Comparison of ENCODE assay signal across 8 cellular contexts in genomic region chr10:79067241-79068202, GRCh38. TPM values are rescaled to one million over a fixed set of nuclear protein-coding genes. Genes with fewer than 3 reads are reported as not detected.
DNase-seq lines count a peak whose midpoint lies in the region; ATAC-seq and TF ChIP-seq lines count a peak whose summit lies in the region.

No MANE protein-coding gene starts in this region.

- TF ChIP-seq POLR2A in tibial nerve (IDR thresholded peaks at IDR 0.05), result peak in 1 of 2 donors; percentile 86

- WGBS in tibial nerve, 2 donors, result 1% methylated on average over 54 to 59 of the region's 81 CpGs

- H3K4me3 ChIP-seq in left ventricle myocardium inferior, result peak overlapping the region; percentile 89
- peak overlapping the region; percentile 52 to 97 (median 78) for H3K4me3 ChIP-seq in tibial nerve

- peak overlapping the region; percentile 98 for H3K4me3 Mint-ChIP-seq in T-helper 17 cell

- H3K36me3 Mint-ChIP-seq in T-helper 17 cell (ENCODE audit: low read depth), result peaks cover 2% of the 10 kb centered on the region

- TF ChIP-seq CTCF in left ventricle myocardium inferior (IDR thresholded peaks at IDR 0.05; ENCODE audit: borderline replicate concordance) (peak; percentile 35), tibial nerve (IDR thresholded peaks at IDR 0.05) (peak in 3 of 5 experiments; percentile 20 to 77 (median 29))

- H3K36me3 ChIP-seq in ES-I3 (ENCODE audit: insufficient read depth, low read length) (no peaks in the 10 kb centered on the region), left ventricle myocardium inferior (no peaks in the 10 kb centered on the region), tibial nerve (no peaks in the 10 kb centered on the region)

- H3K4me1 Mint-ChIP-seq in T-helper 17 cell, result peaks cover 51% of the 10 kb centered on the region

- no peaks in the 10 kb centered on the region for H3K9me3 ChIP-seq in ES-I3 (ENCODE audit: control insufficient read depth, insufficient read depth, low read length)
- no peaks in the 10 kb centered on the region for H3K9me3 ChIP-seq in T-helper 17 cell (ENCODE audit: control insufficient read depth, low read length, poor library complexity, severe bottlenecking)
- no peaks in the 10 kb centered on the region for H3K9me3 ChIP-seq in left ventricle myocardium inferior (replicated peaks)
- H3K9me3 ChIP-seq in tibial nerve, result no peaks in the 10 kb centered on the region

- H3K27ac Mint-ChIP-seq in T-helper 17 cell, result peak overlapping the region; percentile 91

- peaks cover 14% of the 10 kb centered on the region for H3K4me1 ChIP-seq in ES-I3 (ENCODE audit: insufficient read depth, low read length)
- H3K4me1 ChIP-seq in left ventricle myocardium inferior, result peaks cover 53% of the 10 kb centered on the region
- peaks cover 3 to 36% (median 19%) of the 10 kb centered on the region in 4 donors for H3K4me1 ChIP-seq in tibial nerve

- H3K27me3 Mint-ChIP-seq in T-helper 17 cell, result no peaks in the 10 kb centered on the region

- H3K27me3 ChIP-seq in left ventricle myocardium inferior (ENCODE audit: low read depth) (no peaks in the 10 kb centered on the region), tibial nerve (no peaks in the 10 kb centered on the region)

- ATAC-seq in T-helper 17 cell, result peak; percentile 51
- no peak for ATAC-seq in HG03432 (IDR thresholded peaks at IDR 0.05; ENCODE audit: unreplicated experiment)

- TF ChIP-seq EP300 in tibial nerve (IDR thresholded peaks at IDR 0.05), result peak in 1 of 2 donors; percentile 72

- intact Hi-C loops in left ventricle myocardium inferior (cut with micrococcal nuclease), result loop anchor here (5.0 to 10.0 kb wide), 2 partner anchors 83 to 125 kb away; no protein-coding TSS in a partner anchor

- DNase-seq in NAMALWA (ENCODE audit: low spot score) (peak; percentile 68), T-helper 17 cell (peak; percentile 74 to 80 (median 74)), amygdala (lab: John Stamatoyannopoulos, UW) (peak in 53 of 56 donors; percentile 38 to 87 (median 76)), left ventricle myocardium inferior (peak; percentile 92), pons (ENCODE audit: low spot score) (peak; percentile 81), tibial nerve (ENCODE audit: low spot score in 2 of 2) (peak; percentile 83 to 91)

- H3K9ac ChIP-seq in ES-I3 (ENCODE audit: low read depth, low read length), result peak overlapping the region; percentile 69; the same call in 1 of the 2 replicates

- peak overlapping the region; percentile 99 for H3K27ac ChIP-seq in left ventricle myocardium inferior (replicated peaks)
- peak overlapping the region; percentile 85 to 96 (median 91) for H3K27ac ChIP-seq in tibial nerve

RNA-seq across cellular contexts. Expression of gene ZMIZ1, which starts 1.2 kb away (rescaled TPM):
- total RNA-seq in T-helper 17 cell, result 10 to 100 TPM; 30.0 to 34.0 TPM
- total RNA-seq in left ventricle myocardium inferior, result 55.9 TPM
- total RNA-seq in tibial nerve, result 10 to 100 TPM; 65.5 to 88.2 (median 69.3) TPM
